Comparison of ENCODE assay signal across 20 cellular contexts in genomic region chr5:158640581-158640980, GRCh38.
DNase-seq lines count a peak whose midpoint lies in the region; ATAC-seq, FAIRE-seq and TF ChIP-seq lines count a peak whose summit lies in the region.
"Had no signal": no experiment of that assay in that cellular context is flagged by ENCODE, and none has a peak within 500 bp of the region (broad histone marks: within the 10 kb centered on the region; RNA-seq: fewer than 3 reads in every experiment).

No MANE protein-coding gene starts in this region.

- no peaks in the 10 kb centered on the region for H3K9me3 Mint-ChIP-seq in MCF 10A (ENCODE audit: unreplicated experiment)
- H3K9me3 Mint-ChIP-seq: CD8-positive, alpha-beta T cell; stimulated activated memory B cell treated with anti-CD40 and anti-IgM and Interleukin-4, amounts not matched to agents 10 μg/mL and 1 μg/mL and 100 μg/mL, for 72 hours had no signal

- FAIRE-seq in urothelium cell line (lab: Jason Lieb, UNC) = peak; percentile 84

- H3K4me3 Mint-ChIP-seq in MCF 10A (ENCODE audit: unreplicated experiment) = no peak overlapping the region
- H3K4me3 Mint-ChIP-seq: activated CD8-positive, alpha-beta memory T cell treated with anti-CD3 and anti-CD28 coated beads, Interleukin-2, amount 10 ng/mL, durations not matched to agents 7 days and 5 days; CD8-positive, alpha-beta T cell; stimulated activated memory B cell treated with anti-CD40 and anti-IgM and Interleukin-4, amounts not matched to agents 10 μg/mL and 1 μg/mL and 100 μg/mL, for 72 hours had no signal

- no peaks in the 10 kb centered on the region for H3K9me3 ChIP-seq in breast epithelium
- H3K9me3 ChIP-seq in RWPE2 (ENCODE audit: severe bottlenecking) = no peaks in the 10 kb centered on the region
- H3K9me3 ChIP-seq in right cardiac atrium (ENCODE audit: control insufficient read depth, low read length) = no peaks in the 10 kb centered on the region
- H3K9me3 ChIP-seq: upper lobe of right lung had no signal

- no peaks in the 10 kb centered on the region for H3K36me3 ChIP-seq in breast epithelium
- no peaks in the 10 kb centered on the region for H3K36me3 ChIP-seq in RWPE2 (ENCODE audit: low read depth)
- H3K36me3 ChIP-seq: upper lobe of right lung had no signal

- no TSS peak for BruUV-seq in MCF 10A (replicated peaks; lab: Mats Ljungman, UMichigan)

- H3K4me1 Mint-ChIP-seq in MCF 10A (ENCODE audit: insufficient read depth, unreplicated experiment) = peaks cover 12% of the 10 kb centered on the region
- H3K4me1 Mint-ChIP-seq: activated CD8-positive, alpha-beta memory T cell treated with anti-CD3 and anti-CD28 coated beads, Interleukin-2, amount 10 ng/mL, durations not matched to agents 7 days and 5 days had no signal

- ATAC-seq in RWPE2 (ENCODE audit: low read depth) (peak; percentile 87), HG02840 (IDR thresholded peaks at IDR 0.05; ENCODE audit: low FRiP score, unreplicated experiment) (no peak), right cardiac atrium (no peak)
- ATAC-seq: activated CD8-positive, alpha-beta memory T cell treated with anti-CD3 and anti-CD28 coated beads, Interleukin-2, amount 10 ng/mL, durations not matched to agents 7 days and 5 days; CD8-positive, alpha-beta T cell; esophagus mucosa; stimulated activated memory B cell treated with anti-CD40 and anti-IgM and Interleukin-4, amounts not matched to agents 10 μg/mL and 1 μg/mL and 100 μg/mL, for 72 hours; upper lobe of right lung had no signal

- H3K4me1 ChIP-seq in breast epithelium (no peaks in the 10 kb centered on the region), RWPE2 (ENCODE audit: insufficient read depth, poor library complexity, severe bottlenecking) (no peaks in the 10 kb centered on the region), right cardiac atrium (ENCODE audit: control insufficient read depth, insufficient read depth, low read length) (no peaks in the 10 kb centered on the region)
- H3K4me1 ChIP-seq: parathyroid adenoma, upper lobe of right lung had no signal

- H3K27ac ChIP-seq in breast epithelium (no peak overlapping the region), RWPE2 (ENCODE audit: poor library complexity, severe bottlenecking) (no peak overlapping the region), right cardiac atrium (ENCODE audit: low read length) (no peak overlapping the region)
- H3K27ac ChIP-seq: parathyroid adenoma, PC-9, skin epidermis, upper lobe of right lung had no signal

- TF ChIP-seq POLR2A in breast epithelium (IDR thresholded peaks at IDR 0.05) = no peak

- CTCF ChIA-PET in MCF 10A (lab: Yijun Ruan, JAX) = interaction anchor here (0.8 kb wide), 2 partner anchors 15 to 58 kb away, joined by 3 read pairs; no protein-coding TSS in a partner anchor

- peak; percentile 87 for DNase-seq in MCF 10A (ENCODE audit: unreplicated experiment)
- DNase-seq in breast epithelium (ENCODE audit: low spot score in 2 of 2) = no peak
- no peak for DNase-seq in RWPE2 (ENCODE audit: low spot score)
- DNase-seq in fibroblast of mammary gland (ENCODE audit: low read depth) = peak; percentile 85
- DNase-seq in urothelium cell line (ENCODE audit: low spot score) = peak; percentile 62
- DNase-seq in COLO668 (lab: John Stamatoyannopoulos, UW; ENCODE audit: unreplicated experiment) = no peak
- no peak for DNase-seq in right cardiac atrium
- DNase-seq: activated CD4-positive, CD25-positive, alpha-beta regulatory T cell; activated CD8-positive, alpha-beta memory T cell treated with anti-CD3 and anti-CD28 coated beads, Interleukin-2, amount 10 ng/mL, durations not matched to agents 7 days and 5 days; activated gamma-delta T cell; CD8-positive, alpha-beta T cell; NCI-H2029; NCI-H510A treated with DMSO at 0.1 percent for 48 hours; PC-9; upper lobe of right lung had no signal

- POLR2A ChIA-PET in MCF 10A (lab: Yijun Ruan, JAX) = interaction anchor here (0.6 kb wide), 1 partner anchor 380 kb away, joined by 3 read pairs; no protein-coding TSS in a partner anchor

- intact Hi-C loops in MCF 10A (cut with micrococcal nuclease) = no loop called here
- intact Hi-C loops in breast epithelium (cut with DNase I; ENCODE audit: low total_unique reads) = loop anchor here (5.0 kb wide), 1 partner anchor 1127 kb away; no protein-coding TSS in a partner anchor
- intact Hi-C loops in right cardiac atrium (cut with DNase I) = no loop called here

- H3K27me3 ChIP-seq in breast epithelium (no peaks in the 10 kb centered on the region), RWPE2 (ENCODE audit: insufficient read depth, poor library complexity, severe bottlenecking) (peaks cover 6% of the 10 kb centered on the region), right cardiac atrium (ENCODE audit: control insufficient read depth, insufficient read depth) (no peaks in the 10 kb centered on the region)
- H3K27me3 ChIP-seq: upper lobe of right lung had no signal

- no peak overlapping the region for H3K27ac Mint-ChIP-seq in MCF 10A (ENCODE audit: low read depth, unreplicated experiment)
- H3K27ac Mint-ChIP-seq: activated CD8-positive, alpha-beta memory T cell treated with anti-CD3 and anti-CD28 coated beads, Interleukin-2, amount 10 ng/mL, durations not matched to agents 7 days and 5 days; CD8-positive, alpha-beta T cell; stimulated activated memory B cell treated with anti-CD40 and anti-IgM and Interleukin-4, amounts not matched to agents 10 μg/mL and 1 μg/mL and 100 μg/mL, for 72 hours had no signal

- no peak overlapping the region for H3K4me3 ChIP-seq in breast epithelium
- H3K4me3 ChIP-seq in RWPE2 (ENCODE audit: severe bottlenecking) = no peak overlapping the region
- no peak overlapping the region for H3K4me3 ChIP-seq in fibroblast of mammary gland (ENCODE audit: control insufficient read depth, low read depth, low read length)
- H3K4me3 ChIP-seq in right cardiac atrium (ENCODE audit: low read length) = no peak overlapping the region
- H3K4me3 ChIP-seq: PC-9, skin epidermis, upper lobe of right lung had no signal

- H3K27me3 Mint-ChIP-seq in MCF 10A (ENCODE audit: insufficient read depth, unreplicated experiment) = no peaks in the 10 kb centered on the region
- H3K27me3 Mint-ChIP-seq: stimulated activated memory B cell treated with anti-CD40 and anti-IgM and Interleukin-4, amounts not matched to agents 10 μg/mL and 1 μg/mL and 100 μg/mL, for 72 hours had no signal

- TF ChIP-seq CTCF in MCF 10A (IDR thresholded peaks at IDR 0.05; ENCODE audit: unreplicated experiment) (no peak), breast epithelium (IDR thresholded peaks at IDR 0.05) (no peak), RWPE2 (IDR thresholded peaks at IDR 0.05; ENCODE audit: poor library complexity, severe bottlenecking) (no peak), fibroblast of mammary gland (conservative IDR thresholded peaks at IDR 0.05; ENCODE audit: control insufficient read depth, insufficient read depth, low read depth, low read length) (no peak)

- 83% methylated on average over 2 of the region's 2 CpGs for WGBS in right cardiac atrium

- H3K36me3 Mint-ChIP-seq in MCF 10A (ENCODE audit: insufficient read depth, unreplicated experiment) = no peaks in the 10 kb centered on the region
- H3K36me3 Mint-ChIP-seq: activated CD8-positive, alpha-beta memory T cell treated with anti-CD3 and anti-CD28 coated beads, Interleukin-2, amount 10 ng/mL, durations not matched to agents 7 days and 5 days; CD8-positive, alpha-beta T cell; stimulated activated memory B cell treated with anti-CD40 and anti-IgM and Interleukin-4, amounts not matched to agents 10 μg/mL and 1 μg/mL and 100 μg/mL, for 72 hours had no signal

Comparison
In these comparisons a context has a peak if more than half of its experiments do, and no peak if none do; other contexts are left out.
1. DNase-seq: peak in MCF 10A (single experiment), fibroblast of mammary gland (single experiment) and urothelium cell line (single experiment); none in breast epithelium (0 of 2), RWPE2 (single experiment), COLO668 (single experiment) and right cardiac atrium (0 of 3).